1 cellular context compared by ENCODE assay signal in the genomic region with DNA sequence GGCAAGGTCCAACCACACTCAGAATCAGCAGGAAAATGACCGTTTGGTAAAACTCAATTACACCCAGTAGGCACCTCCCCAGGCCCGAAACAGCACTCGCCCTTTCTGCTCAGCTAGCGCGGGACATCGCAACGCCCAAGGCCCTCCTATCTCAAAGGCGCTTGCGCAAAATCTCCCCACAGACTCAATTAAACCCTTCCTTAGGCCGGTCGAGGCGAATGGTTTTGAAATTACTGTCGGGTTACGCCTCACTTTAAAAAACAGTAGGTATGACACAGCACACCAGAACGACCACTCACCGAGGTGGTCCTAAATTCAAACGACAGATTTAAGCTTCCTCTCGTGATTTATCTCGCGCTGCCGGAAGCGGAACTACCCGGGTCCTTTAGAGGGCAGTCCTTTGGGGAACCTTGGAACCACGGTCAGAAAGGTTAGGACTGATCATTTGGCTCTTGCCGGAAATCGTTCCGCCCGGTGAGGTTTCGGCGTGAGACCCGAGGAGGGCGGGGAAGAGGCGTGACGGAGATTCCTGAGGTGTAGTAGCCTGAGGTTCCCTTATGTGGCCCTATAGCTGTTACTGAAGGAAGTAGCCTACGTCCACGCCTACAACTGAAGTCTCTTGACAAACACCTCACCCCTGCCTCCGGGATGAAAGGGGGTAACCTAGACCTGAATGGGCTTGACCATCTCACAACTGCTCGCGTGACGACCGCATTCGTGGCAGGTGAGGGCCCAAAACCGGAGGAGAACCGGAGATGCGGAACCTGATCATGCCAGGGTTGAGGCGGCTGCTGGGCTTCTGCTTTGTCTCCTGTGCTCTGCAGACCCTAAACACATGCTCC.
TF ChIP-seq lines count a peak whose summit lies in the region.

A gene with protein sequence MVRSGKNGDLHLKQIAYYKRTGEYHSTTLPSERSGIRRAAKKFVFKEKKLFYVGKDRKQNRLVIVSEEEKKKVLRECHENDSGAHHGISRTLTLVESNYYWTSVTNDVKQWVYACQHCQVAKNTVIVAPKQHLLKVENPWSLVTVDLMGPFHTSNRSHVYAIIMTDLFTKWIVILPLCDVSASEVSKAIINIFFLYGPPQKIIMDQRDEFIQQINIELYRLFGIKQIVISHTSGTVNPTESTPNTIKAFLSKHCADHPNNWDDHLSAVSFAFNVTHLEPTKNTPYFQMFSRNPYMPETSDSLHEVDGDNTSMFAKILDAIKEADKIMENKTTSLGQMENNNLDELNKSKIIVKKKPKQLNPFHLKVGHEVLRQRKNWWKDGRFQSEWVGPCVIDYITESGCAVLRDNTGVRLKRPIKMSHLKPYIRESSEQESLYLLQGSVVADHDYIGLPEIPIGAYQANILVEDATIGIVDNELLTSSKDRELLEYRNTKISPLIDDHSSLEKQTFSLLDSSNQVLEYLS (minus strand): TSS at position 374 of the 842 bp plus-strand sequence. CDS start 11,431 bp downstream, outside the sequence.
Gene PPIP5K2 (plus strand): TSS at position 537 of the 842 bp plus-strand sequence. CDS start 9,289 bp downstream, outside the sequence.

TF ChIP-seq in HepG2, 621 proteins besides CTCF, POLR2A, EP300 and RAD21 (continued from another document and continues in another):
- peak; percentile 97 for TF ChIP-seq KMT2A (CRISPR knock-in tag; IDR thresholded peaks at IDR 0.05)
- TF ChIP-seq FOXC1 (CRISPR knock-in tag; IDR thresholded peaks at IDR 0.05; ENCODE audit: borderline replicate concordance) = peak; percentile 77; the same call in 1 of the 2 replicates
- TF ChIP-seq SMC3 (IDR thresholded peaks at IDR 0.05; ENCODE audit: low read length) = no peak
- peak; percentile 67; the same call in 1 of the 2 replicates for TF ChIP-seq GATA4 (IDR thresholded peaks at IDR 0.05; ENCODE audit: borderline replicate concordance, low read depth)
- peak; percentile 96 for TF ChIP-seq ZNF350 (CRISPR knock-in tag; IDR thresholded peaks at IDR 0.05; ENCODE audit: borderline replicate concordance, low read depth)
- TF ChIP-seq, protein P1, sequence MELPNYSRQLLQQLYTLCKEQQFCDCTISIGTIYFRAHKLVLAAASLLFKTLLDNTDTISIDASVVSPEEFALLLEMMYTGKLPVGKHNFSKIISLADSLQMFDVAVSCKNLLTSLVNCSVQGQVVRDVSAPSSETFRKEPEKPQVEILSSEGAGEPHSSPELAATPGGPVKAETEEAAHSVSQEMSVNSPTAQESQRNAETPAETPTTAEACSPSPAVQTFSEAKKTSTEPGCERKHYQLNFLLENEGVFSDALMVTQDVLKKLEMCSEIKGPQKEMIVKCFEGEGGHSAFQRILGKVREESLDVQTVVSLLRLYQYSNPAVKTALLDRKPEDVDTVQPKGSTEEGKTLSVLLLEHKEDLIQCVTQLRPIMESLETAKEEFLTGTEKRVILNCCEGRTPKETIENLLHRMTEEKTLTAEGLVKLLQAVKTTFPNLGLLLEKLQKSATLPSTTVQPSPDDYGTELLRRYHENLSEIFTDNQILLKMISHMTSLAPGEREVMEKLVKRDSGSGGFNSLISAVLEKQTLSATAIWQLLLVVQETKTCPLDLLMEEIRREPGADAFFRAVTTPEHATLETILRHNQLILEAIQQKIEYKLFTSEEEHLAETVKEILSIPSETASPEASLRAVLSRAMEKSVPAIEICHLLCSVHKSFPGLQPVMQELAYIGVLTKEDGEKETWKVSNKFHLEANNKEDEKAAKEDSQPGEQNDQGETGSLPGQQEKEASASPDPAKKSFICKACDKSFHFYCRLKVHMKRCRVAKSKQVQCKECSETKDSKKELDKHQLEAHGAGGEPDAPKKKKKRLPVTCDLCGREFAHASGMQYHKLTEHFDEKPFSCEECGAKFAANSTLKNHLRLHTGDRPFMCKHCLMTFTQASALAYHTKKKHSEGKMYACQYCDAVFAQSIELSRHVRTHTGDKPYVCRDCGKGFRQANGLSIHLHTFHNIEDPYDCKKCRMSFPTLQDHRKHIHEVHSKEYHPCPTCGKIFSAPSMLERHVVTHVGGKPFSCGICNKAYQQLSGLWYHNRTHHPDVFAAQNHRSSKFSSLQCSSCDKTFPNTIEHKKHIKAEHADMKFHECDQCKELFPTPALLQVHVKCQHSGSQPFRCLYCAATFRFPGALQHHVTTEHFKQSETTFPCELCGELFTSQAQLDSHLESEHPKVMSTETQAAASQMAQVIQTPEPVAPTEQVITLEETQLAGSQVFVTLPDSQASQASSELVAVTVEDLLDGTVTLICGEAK (IDR thresholded peaks at IDR 0.05) = peak; percentile 99
- TF ChIP-seq, protein P1 (CRISPR knock-in tag; IDR thresholded peaks at IDR 0.05) = peak; percentile 81; the same call in 1 of the 2 replicates
- TF ChIP-seq, protein P2, sequence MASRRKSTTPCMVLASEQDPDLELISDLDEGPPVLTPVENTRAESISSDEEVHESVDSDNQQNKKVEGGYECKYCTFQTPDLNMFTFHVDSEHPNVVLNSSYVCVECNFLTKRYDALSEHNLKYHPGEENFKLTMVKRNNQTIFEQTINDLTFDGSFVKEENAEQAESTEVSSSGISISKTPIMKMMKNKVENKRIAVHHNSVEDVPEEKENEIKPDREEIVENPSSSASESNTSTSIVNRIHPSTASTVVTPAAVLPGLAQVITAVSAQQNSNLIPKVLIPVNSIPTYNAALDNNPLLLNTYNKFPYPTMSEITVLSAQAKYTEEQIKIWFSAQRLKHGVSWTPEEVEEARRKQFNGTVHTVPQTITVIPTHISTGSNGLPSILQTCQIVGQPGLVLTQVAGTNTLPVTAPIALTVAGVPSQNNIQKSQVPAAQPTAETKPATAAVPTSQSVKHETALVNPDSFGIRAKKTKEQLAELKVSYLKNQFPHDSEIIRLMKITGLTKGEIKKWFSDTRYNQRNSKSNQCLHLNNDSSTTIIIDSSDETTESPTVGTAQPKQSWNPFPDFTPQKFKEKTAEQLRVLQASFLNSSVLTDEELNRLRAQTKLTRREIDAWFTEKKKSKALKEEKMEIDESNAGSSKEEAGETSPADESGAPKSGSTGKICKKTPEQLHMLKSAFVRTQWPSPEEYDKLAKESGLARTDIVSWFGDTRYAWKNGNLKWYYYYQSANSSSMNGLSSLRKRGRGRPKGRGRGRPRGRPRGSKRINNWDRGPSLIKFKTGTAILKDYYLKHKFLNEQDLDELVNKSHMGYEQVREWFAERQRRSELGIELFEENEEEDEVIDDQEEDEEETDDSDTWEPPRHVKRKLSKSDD (CRISPR knock-in tag; IDR thresholded peaks at IDR 0.05; ENCODE audit: low read depth) = 0 out of 2 replicates have a peak, but pooled peaks have one; percentile 37
- peak; percentile 84 for TF ChIP-seq HDAC1 (CRISPR knock-in tag; IDR thresholded peaks at IDR 0.05)
- TF ChIP-seq ZNF670 (CRISPR knock-in tag; IDR thresholded peaks at IDR 0.05; ENCODE audit: borderline replicate concordance) = 0 out of 2 replicates have a peak, but pooled peaks have one; percentile 64
- no peak for TF ChIP-seq PRMT3 (CRISPR knock-in tag; IDR thresholded peaks at IDR 0.05; ENCODE audit: borderline replicate concordance, low read depth)
- no peak for TF ChIP-seq NR1H2 (CRISPR knock-in tag; IDR thresholded peaks at IDR 0.05; ENCODE audit: borderline replicate concordance, low read depth)
- TF ChIP-seq ZNF660 (CRISPR knock-in tag; IDR thresholded peaks at IDR 0.05; ENCODE audit: borderline replicate concordance, low read depth) = no peak
- peak; percentile 29; the same call in 1 of the 2 replicates for TF ChIP-seq TEF (CRISPR knock-in tag; IDR thresholded peaks at IDR 0.05)
- no peak for TF ChIP-seq ZNF260 (CRISPR knock-in tag; IDR thresholded peaks at IDR 0.05; ENCODE audit: borderline replicate concordance, low read depth)
- no peak for TF ChIP-seq ZNF224 (CRISPR knock-in tag; IDR thresholded peaks at IDR 0.05)
- TF ChIP-seq ZNF614 (CRISPR knock-in tag; IDR thresholded peaks at IDR 0.05; ENCODE audit: borderline replicate concordance) = peak; percentile 86
- TF ChIP-seq ZC3H13 (CRISPR knock-in tag; IDR thresholded peaks at IDR 0.05) = 0 out of 2 replicates have a peak, but pooled peaks have one; percentile 57
- TF ChIP-seq ZNF691 (CRISPR knock-in tag; IDR thresholded peaks at IDR 0.05; ENCODE audit: borderline replicate concordance, low read depth) = 0 out of 2 replicates have a peak, but pooled peaks have one; percentile 13
- TF ChIP-seq, protein P3, sequence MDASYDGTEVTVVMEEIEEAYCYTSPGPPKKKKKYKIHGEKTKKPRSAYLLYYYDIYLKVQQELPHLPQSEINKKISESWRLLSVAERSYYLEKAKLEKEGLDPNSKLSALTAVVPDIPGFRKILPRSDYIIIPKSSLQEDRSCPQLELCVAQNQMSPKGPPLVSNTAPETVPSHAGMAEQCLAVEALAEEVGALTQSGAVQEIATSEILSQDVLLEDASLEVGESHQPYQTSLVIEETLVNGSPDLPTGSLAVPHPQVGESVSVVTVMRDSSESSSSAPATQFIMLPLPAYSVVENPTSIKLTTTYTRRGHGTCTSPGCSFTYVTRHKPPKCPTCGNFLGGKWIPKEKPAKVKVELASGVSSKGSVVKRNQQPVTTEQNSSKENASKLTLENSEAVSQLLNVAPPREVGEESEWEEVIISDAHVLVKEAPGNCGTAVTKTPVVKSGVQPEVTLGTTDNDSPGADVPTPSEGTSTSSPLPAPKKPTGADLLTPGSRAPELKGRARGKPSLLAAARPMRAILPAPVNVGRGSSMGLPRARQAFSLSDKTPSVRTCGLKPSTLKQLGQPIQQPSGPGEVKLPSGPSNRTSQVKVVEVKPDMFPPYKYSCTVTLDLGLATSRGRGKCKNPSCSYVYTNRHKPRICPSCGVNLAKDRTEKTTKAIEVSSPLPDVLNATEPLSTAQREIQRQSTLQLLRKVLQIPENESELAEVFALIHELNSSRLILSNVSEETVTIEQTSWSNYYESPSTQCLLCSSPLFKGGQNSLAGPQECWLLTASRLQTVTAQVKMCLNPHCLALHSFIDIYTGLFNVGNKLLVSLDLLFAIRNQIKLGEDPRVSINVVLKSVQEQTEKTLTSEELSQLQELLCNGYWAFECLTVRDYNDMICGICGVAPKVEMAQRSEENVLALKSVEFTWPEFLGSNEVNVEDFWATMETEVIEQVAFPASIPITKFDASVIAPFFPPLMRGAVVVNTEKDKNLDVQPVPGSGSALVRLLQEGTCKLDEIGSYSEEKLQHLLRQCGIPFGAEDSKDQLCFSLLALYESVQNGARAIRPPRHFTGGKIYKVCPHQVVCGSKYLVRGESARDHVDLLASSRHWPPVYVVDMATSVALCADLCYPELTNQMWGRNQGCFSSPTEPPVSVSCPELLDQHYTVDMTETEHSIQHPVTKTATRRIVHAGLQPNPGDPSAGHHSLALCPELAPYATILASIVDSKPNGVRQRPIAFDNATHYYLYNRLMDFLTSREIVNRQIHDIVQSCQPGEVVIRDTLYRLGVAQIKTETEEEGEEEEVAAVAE (CRISPR knock-in tag; IDR thresholded peaks at IDR 0.05; ENCODE audit: borderline replicate concordance) = peak; percentile 65; the same call in 1 of the 2 replicates
- TF ChIP-seq, protein P4, sequence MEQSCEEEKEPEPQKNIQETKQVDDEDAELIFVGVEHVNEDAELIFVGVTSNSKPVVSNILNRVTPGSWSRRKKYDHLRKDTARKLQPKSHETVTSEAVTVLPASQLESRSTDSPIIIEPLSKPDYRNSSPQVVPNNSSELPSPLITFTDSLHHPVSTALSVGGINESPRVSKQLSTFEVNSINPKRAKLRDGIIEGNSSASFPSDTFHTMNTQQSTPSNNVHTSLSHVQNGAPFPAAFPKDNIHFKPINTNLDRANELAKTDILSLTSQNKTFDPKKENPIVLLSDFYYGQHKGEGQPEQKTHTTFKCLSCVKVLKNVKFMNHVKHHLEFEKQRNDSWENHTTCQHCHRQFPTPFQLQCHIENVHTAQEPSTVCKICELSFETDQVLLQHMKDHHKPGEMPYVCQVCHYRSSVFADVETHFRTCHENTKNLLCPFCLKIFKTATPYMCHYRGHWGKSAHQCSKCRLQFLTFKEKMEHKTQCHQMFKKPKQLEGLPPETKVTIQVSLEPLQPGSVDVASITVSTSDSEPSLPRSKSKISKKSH (CRISPR knock-in tag; IDR thresholded peaks at IDR 0.05; ENCODE audit: borderline replicate concordance) = 0 out of 2 replicates have a peak, but pooled peaks have one; percentile 7
- peak; percentile 65; the same call in 1 of the 2 replicates for TF ChIP-seq ZNF552 (CRISPR knock-in tag; IDR thresholded peaks at IDR 0.05; ENCODE audit: borderline replicate concordance)
- TF ChIP-seq ZNF569 (CRISPR knock-in tag; IDR thresholded peaks at IDR 0.05; ENCODE audit: borderline replicate concordance) = 0 out of 2 replicates have a peak, but pooled peaks have one; percentile 80
- TF ChIP-seq ZNF343 (CRISPR knock-in tag; IDR thresholded peaks at IDR 0.05) = no peak
- peak; percentile 95 for TF ChIP-seq SNAPC2 (CRISPR knock-in tag; IDR thresholded peaks at IDR 0.05)
